1 cellular context compared by ENCODE assay signal in genomic region chr12:102916252-102917025, GRCh38.
TF ChIP-seq lines count a peak whose summit lies in the region.

No MANE protein-coding gene starts in this region.

TF ChIP-seq in K562, 482 proteins besides CTCF, POLR2A, EP300 and RAD21:
- no peak for TF ChIP-seq PCBP2 (IDR thresholded peaks at IDR 0.05; ENCODE audit: low read depth, low read length, poor library complexity, severe bottlenecking)
- TF ChIP-seq ZNF511 (CRISPR knock-in tag; IDR thresholded peaks at IDR 0.05) = no peak
- no peak for TF ChIP-seq RBM22 (IDR thresholded peaks at IDR 0.05; ENCODE audit: low read depth, low read length, poor library complexity, severe bottlenecking)
- peak; percentile 44 for TF ChIP-seq ZFP36 (IDR thresholded peaks at IDR 0.05; ENCODE audit: low read depth, low read length, partially characterized antibody)
- peak; percentile 68 for TF ChIP-seq RBM25 (IDR thresholded peaks at IDR 0.05; ENCODE audit: low read depth, low read length, severe bottlenecking)
